26 cellular contexts compared by ENCODE assay signal in the genomic region with DNA sequence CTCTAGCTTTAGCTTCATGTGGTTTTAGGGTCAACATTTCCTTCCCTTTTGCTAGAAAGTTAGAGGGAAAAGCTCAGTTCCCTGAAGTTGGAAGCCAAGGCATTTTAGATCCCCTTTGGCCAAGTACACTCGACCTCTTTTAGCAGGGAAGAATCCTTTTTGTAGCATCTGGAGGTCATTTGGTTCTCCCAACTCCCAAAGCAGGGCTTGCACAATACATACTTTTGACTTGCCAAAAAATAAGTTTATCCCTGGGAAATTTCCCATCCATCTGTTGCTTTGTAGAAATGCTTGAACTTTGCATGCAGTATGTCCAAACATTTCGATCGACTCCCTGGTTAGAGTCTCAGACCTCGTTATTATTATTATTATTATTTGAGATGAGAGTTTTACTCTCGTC. TPM values are rescaled to one million over a fixed set of nuclear protein-coding genes. Genes with fewer than 3 reads are reported as not detected.
DNase-seq lines count a peak whose midpoint lies in the region; ATAC-seq and TF ChIP-seq lines count a peak whose summit lies in the region.
"Had no signal": no experiment of that assay in that cellular context is flagged by ENCODE, and none has a peak within 500 bp of the region (broad histone marks: within the 10 kb centered on the region; RNA-seq: fewer than 3 reads in every experiment).

No MANE protein-coding gene starts in this region.

- H4K8ac ChIP-seq in IMR-90 (ENCODE audit: low read depth in 2 of 2, low read length in 2 of 2): no peak overlapping the region

- POLR2A ChIA-PET in IMR-90 (lab: Charles Lee; ENCODE audit: unreplicated experiment): no interaction called here

- H3K14ac ChIP-seq in IMR-90 (replicated peaks; ENCODE audit: low read depth, low read length): no peak overlapping the region

- H4K5ac ChIP-seq in IMR-90 (ENCODE audit: low read depth, low read length): no peak overlapping the region

- no peak overlapping the region for H2BK120ac ChIP-seq in IMR-90 (ENCODE audit: low read depth, low read length)

- in situ Hi-C loops in IMR-90 (cut with MboI; ENCODE audit: low sequenced_read_pairs): no loop called here

- H2BK15ac ChIP-seq in IMR-90 (ENCODE audit: low read depth, low read length): no peak overlapping the region

- no peak overlapping the region for H3K4ac ChIP-seq in IMR-90 (ENCODE audit: low read depth, low read length)

- H3K9me3 ChIP-seq in IMR-90 (ENCODE audit: control insufficient read depth, insufficient read depth, low read length) (no peaks in the 10 kb centered on the region), gastroesophageal sphincter (no peaks in the 10 kb centered on the region)
- H3K9me3 ChIP-seq: Caco-2, esophagus muscularis mucosa had no signal

- H3K27me3 ChIP-seq in IMR-90 (ENCODE audit: control insufficient read depth, insufficient read depth, low read length) (no peaks in the 10 kb centered on the region), gastroesophageal sphincter (no peaks in the 10 kb centered on the region)
- H3K27me3 ChIP-seq: esophagus muscularis mucosa had no signal

- no TSS peak for BruUV-seq in IMR-90 (replicated peaks; lab: Mats Ljungman, UMichigan)

- no peak for TF ChIP-seq EP300 in gastroesophageal sphincter (IDR thresholded peaks at IDR 0.05)

- no peak overlapping the region for H2BK20ac ChIP-seq in IMR-90 (ENCODE audit: low read depth, low read length)

- no peak overlapping the region for H2AK5ac ChIP-seq in IMR-90 (ENCODE audit: low read depth, low read length)

- no peak overlapping the region for H2AFZ ChIP-seq in IMR-90 (replicated peaks; ENCODE audit: low read length, poor library complexity)

- TF ChIP-seq CTCF in AG09319 (IDR thresholded peaks at IDR 0.05; ENCODE audit: low read depth, low read length) (no peak), IMR-90 (conservative IDR thresholded peaks at IDR 0.05; ENCODE audit: low read depth, low read length) (no peak), gastroesophageal sphincter (IDR thresholded peaks at IDR 0.05) (no peak)

- H3K56ac ChIP-seq in IMR-90 (ENCODE audit: extremely low read depth, insufficient read depth, low read length): no peak overlapping the region

- peak overlapping the region; percentile 63; the same call in 1 of the 2 replicates for H3K4me2 ChIP-seq in IMR-90 (ENCODE audit: low read depth, low read length)

- no peak for TF ChIP-seq RAD21 in IMR-90 (IDR thresholded peaks at IDR 0.05; ENCODE audit: low read length)

- peaks cover 2% of the 10 kb centered on the region; the same call in 1 of the 2 replicates for H3K4me1 ChIP-seq in IMR-90 (ENCODE audit: control insufficient read depth, insufficient read depth, low read length)
- peaks cover 0 to 17% (median under 1%) of the 10 kb centered on the region in 3 donors for H3K4me1 ChIP-seq in gastroesophageal sphincter

- peaks cover 0 to 3% of the 10 kb centered on the region in 2 experiments; a peak in 3 of 4 replicates for H3K79me1 ChIP-seq in IMR-90 (ENCODE audit: low read depth in 1 of 2, low read length in 2 of 2)

- CTCF ChIA-PET in IMR-90 (lab: Yijun Ruan, JAX): no interaction called here

- no peaks in the 10 kb centered on the region for H3K9me1 ChIP-seq in IMR-90 (ENCODE audit: insufficient read depth, low read length)

- dilution Hi-C loops in IMR-90 (cut with HindIII; ENCODE audit: low sequenced_read_pairs, unreplicated experiment): no loop called here

- no CpG with 5 or more reads among the region's 5 CpGs for WGBS in IMR-90 (ENCODE audit: extremely low coverage in 2 of 2, insufficient read length in 1 of 2), 2 experiments
- WGBS in gastroesophageal sphincter (ENCODE audit: low coverage in 1 of 2), 2 donors: 39 to 63% methylated on average over 4 of the region's 5 CpGs

- H3K27ac ChIP-seq in IMR-90 (ENCODE audit: insufficient read depth, low read length) (peak overlapping the region; percentile 79; the same call in 1 of the 2 replicates), gastroesophageal sphincter (peak overlapping the region in 2 of 4 donors; percentile 16 to 49)

- H3K9ac ChIP-seq in IMR-90 (ENCODE audit: low read depth, low read length): no peak overlapping the region

- no peak for ATAC-seq in IMR-90 (ENCODE audit: low read depth)
- peak; percentile 73 for ATAC-seq in gastroesophageal sphincter
- ATAC-seq in sciatic nerve: peak; percentile 94
- ATAC-seq in GM18511 (IDR thresholded peaks at IDR 0.05; ENCODE audit: unreplicated experiment): no peak
- no peak for ATAC-seq in HG03025 (IDR thresholded peaks at IDR 0.05; ENCODE audit: low FRiP score, unreplicated experiment)
- ATAC-seq: activated CD4-positive, alpha-beta T cell treated with anti-CD3 and anti-CD28 coated beads for 36 hours; stimulated activated naive CD8-positive, alpha-beta T cell treated with anti-CD3 and anti-CD28 coated beads, Interleukin-15, amount 100 ng/mL, for 72 hours had no signal

- H3K36me3 ChIP-seq in IMR-90 (ENCODE audit: control insufficient read depth, insufficient read depth, low read length) (no peaks in the 10 kb centered on the region), gastroesophageal sphincter (no peaks in the 10 kb centered on the region)
- H3K36me3 ChIP-seq: esophagus muscularis mucosa had no signal

- H3K4me3 ChIP-seq in IMR-90 (ENCODE audit: insufficient read depth, low read depth, low read length) (no peak overlapping the region), gastroesophageal sphincter (no peak overlapping the region)
- H3K4me3 ChIP-seq: esophagus muscularis mucosa had no signal

- no peaks in the 10 kb centered on the region for H4K20me1 ChIP-seq in IMR-90 (ENCODE audit: insufficient read depth, low read length)

- no peak overlapping the region for H3K23ac ChIP-seq in IMR-90 (ENCODE audit: low read depth, low read length)

- DNase-seq in AG09319 (ENCODE audit: extremely low read depth, low read depth): peak; percentile 78
- DNase-seq in IMR-90: peak; percentile 41
- no peak for DNase-seq in sciatic nerve (ENCODE audit: low spot score)
- no peak for DNase-seq in pons (ENCODE audit: low spot score)
- DNase-seq in activated CD8-positive, alpha-beta memory T cell treated with anti-CD3 and anti-CD28 coated beads, Interleukin-2, amount 50 U/mL, for 4 hours: no peak
- DNase-seq: activated CD4-positive, alpha-beta T cell treated with anti-CD3 and anti-CD28 coated beads for 36 hours; activated effector memory CD4-positive, alpha-beta T cell treated with Interleukin-2 at 50 U/mL for 16 hours; C1 segment of cervical spinal cord; caudate nucleus; cortex of kidney; DMS79; endodermal cell; GF-D8; kidney glomerular epithelial cell; mesenchymal stem cell; NCI-H1092; NCI-H187; NCI-H2171 treated with DMSO at 0.1 percent for 48 hours; NCI-H524; stimulated activated naive CD8-positive, alpha-beta T cell treated with anti-CD3 and anti-CD28 coated beads, Interleukin-15, amount 100 ng/mL, for 72 hours; T-helper 2 cell had no signal

- no peak overlapping the region for H2AK9ac ChIP-seq in IMR-90 (replicated peaks; ENCODE audit: low read depth, low read length, poor library complexity)

- intact Hi-C loops in IMR-90 (cut with micrococcal nuclease) (no loop called here), sciatic nerve (cut with DNase I) (no loop called here)

- H4K91ac ChIP-seq in IMR-90 (ENCODE audit: insufficient read depth, low read depth, low read length): no peak overlapping the region

- no peak overlapping the region for H2BK5ac ChIP-seq in IMR-90 (ENCODE audit: low read depth, low read length, poor library complexity, severe bottlenecking)

- H3K18ac ChIP-seq in IMR-90 (ENCODE audit: low read depth, low read length): peak overlapping the region; percentile 34; the same call in 1 of the 2 replicates

- TF ChIP-seq POLR2A in IMR-90 (IDR thresholded peaks at IDR 0.05; ENCODE audit: low read depth, low read length): no peak
- TF ChIP-seq POLR2A in gastroesophageal sphincter (IDR thresholded peaks at IDR 0.05): no peak

TF ChIP-seq in IMR-90, 13 proteins besides CTCF, POLR2A, EP300 and RAD21:
- peak; percentile 39; the same call in 1 of the 2 replicates for TF ChIP-seq CEBPB (IDR thresholded peaks at IDR 0.05; ENCODE audit: low read depth, low read length)
- TF ChIP-seq, protein P1, sequence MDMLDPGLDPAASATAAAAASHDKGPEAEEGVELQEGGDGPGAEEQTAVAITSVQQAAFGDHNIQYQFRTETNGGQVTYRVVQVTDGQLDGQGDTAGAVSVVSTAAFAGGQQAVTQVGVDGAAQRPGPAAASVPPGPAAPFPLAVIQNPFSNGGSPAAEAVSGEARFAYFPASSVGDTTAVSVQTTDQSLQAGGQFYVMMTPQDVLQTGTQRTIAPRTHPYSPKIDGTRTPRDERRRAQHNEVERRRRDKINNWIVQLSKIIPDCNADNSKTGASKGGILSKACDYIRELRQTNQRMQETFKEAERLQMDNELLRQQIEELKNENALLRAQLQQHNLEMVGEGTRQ (IDR thresholded peaks at IDR 0.05; ENCODE audit: low read depth, low read length): no peak
TF ChIP-seq in IMR-90: peak in this region for 1.

RNA-seq across cellular contexts. Expression of a gene that starts 4.6 kb away (rescaled TPM):
- 22.5 and 27.4 TPM in 2 replicates for total RNA-seq in IMR-90 (2012; rRNA removed)
- polyA plus RNA-seq in IMR-90 (2012; rRNA removed): 17.1 and 19.0 TPM in 2 replicates
- 15.3 and 24.8 TPM in 2 replicates for polyA plus RNA-seq in IMR-90 (2012; cell fraction: cytosol; rRNA removed)
- polyA plus RNA-seq in IMR-90 (2012; cell fraction: nucleus; rRNA removed; ENCODE audit: low replicate concordance): 12.0 and 14.1 TPM in 2 replicates
- total RNA-seq in gastroesophageal sphincter: 10 to 100 TPM; 11.2 to 18.9 (median 13.5) TPM
- total RNA-seq in sciatic nerve: 15.4 TPM

RNA-seq across cellular contexts. Expression of a gene that starts 20.1 kb away (rescaled TPM):
- total RNA-seq in IMR-90 (2012; rRNA removed) (25.0 and 36.4 TPM in 2 replicates), gastroesophageal sphincter (10 to 100 TPM; 11.7 to 59.4 (median 35.9) TPM), sciatic nerve (24.0 TPM)
- polyA plus RNA-seq in IMR-90 (2012; rRNA removed): 41.9 and 60.5 TPM in 2 replicates
- 26.1 and 52.9 TPM in 2 replicates for polyA plus RNA-seq in IMR-90 (2012; cell fraction: cytosol; rRNA removed)
- 12.7 and 15.9 TPM in 2 replicates for polyA plus RNA-seq in IMR-90 (2012; cell fraction: nucleus; rRNA removed; ENCODE audit: low replicate concordance)

RNA-seq across cellular contexts. Expression of a gene that starts 59.1 kb away (rescaled TPM):
- 39.4 and 41.0 TPM in 2 replicates for total RNA-seq in IMR-90 (2012; rRNA removed)
- 77.6 and 81.0 TPM in 2 replicates for polyA plus RNA-seq in IMR-90 (2012; rRNA removed)
- 47.2 and 64.3 TPM in 2 replicates for polyA plus RNA-seq in IMR-90 (2012; cell fraction: cytosol; rRNA removed)
- polyA plus RNA-seq in IMR-90 (2012; cell fraction: nucleus; rRNA removed; ENCODE audit: low replicate concordance): 135 and 171 TPM in 2 replicates
- total RNA-seq in gastroesophageal sphincter: 10 to 100 TPM; 47.5 to 57.1 (median 52.4) TPM
- 50.4 TPM for total RNA-seq in sciatic nerve

Comparison
In these comparisons a context has a peak if more than half of its experiments do, and no peak if none do; other contexts are left out.
1. DNase-seq: peak in AG09319 (single experiment) and IMR-90 (single experiment); none in sciatic nerve (single experiment), pons (single experiment) and activated CD8-positive, alpha-beta memory T cell treated with anti-CD3 and anti-CD28 coated beads, Interleukin-2, amount 50 U/mL, for 4 hours (single experiment).
2. ATAC-seq: peak in gastroesophageal sphincter (single experiment) and sciatic nerve (single experiment); none in IMR-90 (single experiment), GM18511 (single experiment) and HG03025 (single experiment).